In genomic region chr17:44932526-44933097, GRCh38 we compare ENCODE assay signal across 1 cellular context.
TF ChIP-seq lines count a peak whose summit lies in the region.

No MANE protein-coding gene starts in this region.

TF ChIP-seq in H1, 55 proteins besides CTCF, POLR2A, EP300 and RAD21:
- no peak for TF ChIP-seq CHD1 (IDR thresholded peaks at IDR 0.05; ENCODE audit: low read depth, low read length)
- TF ChIP-seq TAF1 (IDR thresholded peaks at IDR 0.05; ENCODE audit: low read depth, low read length), result no peak
- TF ChIP-seq CHD7 (IDR thresholded peaks at IDR 0.05; ENCODE audit: insufficient replicate concordance, low read length), result no peak
- no peak for TF ChIP-seq JUN (IDR thresholded peaks at IDR 0.05; ENCODE audit: low read depth, low read length)
- TF ChIP-seq SIX5 (IDR thresholded peaks at IDR 0.05; ENCODE audit: low read depth, low read length), result no peak
- no peak for TF ChIP-seq RFX5 (IDR thresholded peaks at IDR 0.05; ENCODE audit: borderline replicate concordance, low read depth, low read length)
- no peak for TF ChIP-seq KDM1A (IDR thresholded peaks at IDR 0.05; ENCODE audit: borderline replicate concordance, low read length)
- TF ChIP-seq HDAC2 (IDR thresholded peaks at IDR 0.05; ENCODE audit: borderline replicate concordance in 1 of 2, low read depth in 2 of 2, low read length in 2 of 2), result no peak
- TF ChIP-seq CHD2 (IDR thresholded peaks at IDR 0.05; ENCODE audit: low read length), result no peak
- TF ChIP-seq SIRT6 (IDR thresholded peaks at IDR 0.05; ENCODE audit: low read length), result no peak
- no peak for TF ChIP-seq CEBPB (IDR thresholded peaks at IDR 0.05; ENCODE audit: low read depth, low read length)
- TF ChIP-seq MAX (IDR thresholded peaks at IDR 0.05), result no peak
- no peak for TF ChIP-seq SP1 (IDR thresholded peaks at IDR 0.05; ENCODE audit: low read depth, low read length)
TF ChIP-seq in H1: peak in this region for 0.
